8 cellular contexts compared by ENCODE assay signal in the genomic region with DNA sequence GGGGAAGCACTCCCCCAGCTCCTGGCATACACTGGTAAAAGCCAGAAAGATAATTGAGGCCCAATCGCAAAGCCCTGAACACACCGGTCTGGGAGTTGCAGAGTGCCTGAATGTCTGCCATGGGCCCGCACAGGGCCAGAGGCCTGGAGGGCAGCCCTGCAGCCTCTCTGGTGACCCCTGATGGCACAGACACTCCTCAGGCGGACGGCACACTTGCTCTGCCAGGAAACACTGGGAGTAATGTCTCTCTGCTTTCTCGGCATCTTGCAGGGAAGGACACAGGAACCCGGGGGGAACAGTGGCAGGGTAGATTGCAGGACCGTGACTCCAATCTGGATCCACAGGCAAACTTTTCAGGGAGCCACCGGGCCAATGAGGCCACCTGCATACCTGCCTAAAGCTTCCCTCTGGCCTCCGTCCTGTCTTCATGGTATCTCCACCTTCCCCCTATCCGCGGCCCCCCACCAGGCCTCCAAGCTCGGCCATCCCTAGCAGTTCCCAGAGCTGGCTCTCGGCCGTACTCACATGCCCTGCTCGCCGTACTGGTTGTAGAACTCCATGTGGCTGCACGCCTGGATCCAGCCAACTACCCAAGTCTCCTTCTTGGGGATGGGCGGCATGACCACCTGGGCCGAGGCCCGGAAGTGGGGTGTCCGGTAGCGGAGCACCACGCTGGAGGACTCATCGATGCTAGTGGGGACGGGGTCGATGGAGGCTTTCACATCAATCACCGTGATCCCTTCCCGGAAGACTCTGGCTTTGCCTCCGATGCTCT. TPM values are rescaled to one million over a fixed set of nuclear protein-coding genes. Genes with fewer than 3 reads are reported as not detected.
A peak's percentile ranks its signal among the peaks of the same experiment; 100 is the strongest.
DNase-seq lines count a peak whose midpoint lies in the region; ATAC-seq and TF ChIP-seq lines count a peak whose summit lies in the region.

No MANE protein-coding gene starts in this region.

- peaks cover 8% of the 10 kb centered on the region; the same call in 1 of the 2 replicates for H3F3A ChIP-seq in SU-DHL-6 (ENCODE audit: insufficient read depth)

- H3K4me2 ChIP-seq in SU-DHL-6 (ENCODE audit: low read depth, low read length, poor library complexity, severe bottlenecking) = peak overlapping the region; percentile 67

- H3K27ac ChIP-seq in SU-DHL-6 (ENCODE audit: low read depth, low read length) (peak overlapping the region; percentile 46), cardiac muscle cell (peak overlapping the region; percentile 92), spleen (peak overlapping the region; percentile 66 to 97 (median 90))

- DNase-seq in cardiac muscle cell (ENCODE audit: low read depth in 1 of 2, low spot score in 1 of 2) (peak in 1 of 2 donors; percentile 76), spleen (peak; percentile 88), hepatic stellate cell (ENCODE audit: low spot score) (no peak), LoVo (ENCODE audit: low spot score) (no peak)

- peaks cover 13% of the 10 kb centered on the region; the same call in 1 of the 2 replicates for H3K79me2 ChIP-seq in SU-DHL-6 (ENCODE audit: insufficient read depth, low read length)

- no peaks in the 10 kb centered on the region for H3K9me2 ChIP-seq in SU-DHL-6 (replicated peaks; ENCODE audit: insufficient read depth, low read length)

- no peak overlapping the region for H2AFZ ChIP-seq in SU-DHL-6 (ENCODE audit: low read depth, low read length, severe bottlenecking)

- H3K9me3 ChIP-seq in SU-DHL-6 (ENCODE audit: insufficient read depth, low read length) (no peaks in the 10 kb centered on the region), cardiac muscle cell (ENCODE audit: low read depth) (no peaks in the 10 kb centered on the region), spleen (no peaks in the 10 kb centered on the region)

- no peaks in the 10 kb centered on the region for H3K36me3 ChIP-seq in SU-DHL-6 (ENCODE audit: low read length)
- H3K36me3 ChIP-seq in cardiac muscle cell = no peaks in the 10 kb centered on the region
- H3K36me3 ChIP-seq in spleen = no peaks in the 10 kb centered on the region

- no peaks in the 10 kb centered on the region for H3K27me3 ChIP-seq in SU-DHL-6 (ENCODE audit: low read length)
- no peaks in the 10 kb centered on the region for H3K27me3 ChIP-seq in cardiac muscle cell
- H3K27me3 ChIP-seq in spleen (replicated peaks in 1 of 7) = peaks cover 0 to 10% (median 0%) of the 10 kb centered on the region in 7 donors

- H3K4me3 ChIP-seq in SU-DHL-6 (ENCODE audit: insufficient read depth, low read length, poor library complexity, severe bottlenecking) (peak overlapping the region; percentile 63), cardiac muscle cell (peak overlapping the region; percentile 98), spleen (peak overlapping the region; percentile 78 to 96 (median 88))

- no peaks in the 10 kb centered on the region for H4K20me1 ChIP-seq in SU-DHL-6 (ENCODE audit: low read depth, low read length)

- TF ChIP-seq POLR2A in GM18951 (IDR thresholded peaks at IDR 0.05; ENCODE audit: extremely low read depth, insufficient read depth, insufficient read length) = peak; percentile 29
- TF ChIP-seq POLR2A in spleen (IDR thresholded peaks at IDR 0.05) = no peak

- intact Hi-C loops in spleen (cut with DNase I; ENCODE audit: low total_unique reads) = no loop called here

- H3K4me1 ChIP-seq in cardiac muscle cell (ENCODE audit: low read depth) (peaks cover 57% of the 10 kb centered on the region), spleen (peaks cover 26 to 89% (median 63%) of the 10 kb centered on the region in 6 donors)

- WGBS in spleen, 5 donors = 17 to 55% (median 22%) methylated on average over 25 to 30 of the region's 30 CpGs

- no peak for TF ChIP-seq CTCF in SU-DHL-6 (IDR thresholded peaks at IDR 0.05; ENCODE audit: insufficient read depth, low read length, poor library complexity, severe bottlenecking)
- no peak for TF ChIP-seq CTCF in cardiac muscle cell (IDR thresholded peaks at IDR 0.05; ENCODE audit: low read depth, low read length)
- TF ChIP-seq CTCF in spleen (IDR thresholded peaks at IDR 0.05 in 8 of 11, conservative IDR thresholded peaks at IDR 0.05 in 3 of 11) = peak in 6 of 11 experiments; percentile 5 to 48 (median 40)

- in situ Hi-C loops in GM18951 (cut with MboI; ENCODE audit: low sequenced_read_pairs, unreplicated experiment) = no loop called here

- H3K9ac ChIP-seq in SU-DHL-6 (ENCODE audit: low read length) = peak overlapping the region; percentile 64

- no peak for ATAC-seq in HG02973 (IDR thresholded peaks at IDR 0.05; ENCODE audit: unreplicated experiment)
- no peak for ATAC-seq in HG03108 (IDR thresholded peaks at IDR 0.05; ENCODE audit: unreplicated experiment)

RNA-seq across cellular contexts. Expression of a gene that starts 0.8 kb away (rescaled TPM):
- total RNA-seq in cardiac muscle cell = 39.6 and 42.6 TPM in 2 replicates
- polyA plus RNA-seq in cardiac muscle cell = 21.5 and 29.5 TPM in 2 replicates
- 10 to 100 TPM; 23.3 to 40.3 (median 32.3) TPM for total RNA-seq in spleen
- polyA plus RNA-seq in spleen = 10 to 100 TPM; 17.0 to 26.1 (median 17.4) TPM

RNA-seq across cellular contexts. Expression of a gene that starts 14.0 kb away (rescaled TPM):
- total RNA-seq in cardiac muscle cell (50.3 and 52.5 TPM in 2 replicates), spleen (1 to 10 TPM; 2.3 to 3.8 (median 3.1) TPM)
- polyA plus RNA-seq in cardiac muscle cell (36.9 and 42.5 TPM in 2 replicates), spleen (1 to 10 TPM; 1.1 to 2.1 (median 1.3) TPM)

Comparison
In these comparisons a context has a peak if more than half of its experiments do, and no peak if none do; other contexts are left out.
1. CTCF ChIP-seq: peak in spleen (6 of 11); none in SU-DHL-6 (single experiment) and cardiac muscle cell (single experiment).
2. RNA of a gene that starts 14.0 kb away (total RNA-seq): 50.3 to 52.5 TPM in cardiac muscle cell; 2.3 to 3.8 TPM in spleen; every median in the first group is over 10 times any median in the second.
3. Peak in every context shown above with its lines, with median percentiles within 50 percentile points of each other: H3K27ac ChIP-seq and H3K4me3 ChIP-seq.